ENCODE assay signal across 18 cellular contexts in the genomic region with DNA sequence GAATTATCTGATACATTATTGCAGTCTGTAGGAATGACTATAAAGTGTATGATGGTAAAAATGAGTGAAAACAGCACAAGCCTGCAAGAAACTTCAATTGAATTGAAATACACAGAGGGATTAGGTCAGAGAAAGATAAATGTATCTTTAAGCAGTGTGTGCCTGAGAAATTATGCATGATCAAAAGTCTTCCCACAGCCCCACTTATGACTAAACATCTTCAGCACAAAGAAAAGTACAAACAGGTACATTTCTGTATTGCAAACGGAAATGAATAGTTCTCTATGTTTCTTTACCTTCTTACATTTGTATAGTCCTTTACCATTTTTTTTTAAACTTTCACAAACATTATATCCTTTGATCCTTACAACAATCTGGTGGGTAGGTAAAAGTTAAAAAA.
DNase-seq lines count a peak whose midpoint lies in the region; ATAC-seq, FAIRE-seq and TF ChIP-seq lines count a peak whose summit lies in the region.
"Had no signal": no experiment of that assay in that cellular context is flagged by ENCODE, and none has a peak within 500 bp of the region (broad histone marks: within the 10 kb centered on the region; RNA-seq: fewer than 3 reads in every experiment).

No MANE protein-coding gene starts in this region.

- ATAC-seq in GM23338 (no peak), GM19463 (IDR thresholded peaks at IDR 0.05; ENCODE audit: unreplicated experiment) (no peak), GM21528 (IDR thresholded peaks at IDR 0.05; ENCODE audit: low FRiP score, unreplicated experiment) (no peak)
- ATAC-seq: HCT116 had no signal

- H3K9me2 ChIP-seq in GM23338 (ENCODE audit: insufficient read depth) = no peaks in the 10 kb centered on the region; the same call in 1 of the 2 replicates

- no peaks in the 10 kb centered on the region for H3K4me1 Mint-ChIP-seq in GM23338
- H3K4me1 Mint-ChIP-seq: H9 had no signal

- no peaks in the 10 kb centered on the region for H4K20me1 ChIP-seq in GM23338 (replicated peaks; ENCODE audit: insufficient read depth)

- H3K4me3 ChIP-seq in GM23338 (no peak overlapping the region), bronchial epithelial cell (ENCODE audit: low read depth, low read length) (no peak overlapping the region)
- H3K4me3 ChIP-seq: GM23248 had no signal

- H3K36me3 Mint-ChIP-seq in GM23338 (ENCODE audit: low read depth) = no peaks in the 10 kb centered on the region
- H3K36me3 Mint-ChIP-seq: CD4-positive, alpha-beta memory T cell had no signal

- TF ChIP-seq CTCF in GM23338 (conservative IDR thresholded peaks at IDR 0.05; ENCODE audit: low read depth in 2 of 2) (no peak), VCaP (conservative IDR thresholded peaks at IDR 0.05) (no peak), bronchial epithelial cell (IDR thresholded peaks at IDR 0.05; ENCODE audit: insufficient read depth, low read length, severe bottlenecking) (no peak)

- H3K27ac ChIP-seq in GM23338 (ENCODE audit: low read depth) (no peak overlapping the region), VCaP (peak overlapping the region; percentile 13; the same call in 1 of the 2 replicates)
- H3K27ac ChIP-seq: GM23248 had no signal

- H3K79me2 ChIP-seq in GM23338 (replicated peaks; ENCODE audit: insufficient read depth) = no peaks in the 10 kb centered on the region

- H3F3A ChIP-seq in GM23338 (replicated peaks; ENCODE audit: low read depth) = no peaks in the 10 kb centered on the region

- H3K36me3 ChIP-seq in GM23338 (ENCODE audit: insufficient read depth) = no peaks in the 10 kb centered on the region
- H3K36me3 ChIP-seq in bronchial epithelial cell (ENCODE audit: control insufficient read depth, insufficient read depth, low read length) = no peaks in the 10 kb centered on the region

- H3K27ac Mint-ChIP-seq in GM23338 = no peak overlapping the region
- H3K27ac Mint-ChIP-seq: CD4-positive, alpha-beta memory T cell; H9 had no signal

- H3K4me1 ChIP-seq in GM23338 (ENCODE audit: insufficient read depth) = no peaks in the 10 kb centered on the region

- no peaks in the 10 kb centered on the region for H3K9me3 Mint-ChIP-seq in GM23338
- H3K9me3 Mint-ChIP-seq: H9 had no signal

- no peak overlapping the region for H3K4me2 ChIP-seq in GM23338

- H3K4me3 Mint-ChIP-seq in GM23338 = no peak overlapping the region
- H3K4me3 Mint-ChIP-seq: CD4-positive, alpha-beta memory T cell; H9 had no signal

- no peaks in the 10 kb centered on the region for H3K27me3 Mint-ChIP-seq in GM23338 (ENCODE audit: insufficient read depth, low read depth, poor library complexity)

- H3K27me3 ChIP-seq in GM23338 (ENCODE audit: insufficient read depth) (no peaks in the 10 kb centered on the region), bronchial epithelial cell (ENCODE audit: control insufficient read depth, insufficient read depth, low read length) (no peaks in the 10 kb centered on the region)

- FAIRE-seq in bronchial epithelial cell (lab: Jason Lieb, UNC) = no peak
- FAIRE-seq: GM12891, GM18507 had no signal

- no peak for DNase-seq in GM23338 (ENCODE audit: low spot score)
- peak; percentile 28 for DNase-seq in bronchial epithelial cell (ENCODE audit: low read depth)
- no peak for DNase-seq in NOMO-1 treated with DMSO at 0.1 percent for 48 hours (lab: John Stamatoyannopoulos, UW; ENCODE audit: unreplicated experiment)
- DNase-seq: C1 segment of cervical spinal cord; Calu3; CD4-positive, alpha-beta memory T cell; COR-L47; DMS53; DMS79 treated with DMSO at 0.1 percent for 48 hours; GF-D8; GM23248 had no signal

- H2AFZ ChIP-seq in GM23338 = peak overlapping the region; percentile 44; the same call in 1 of the 2 replicates
- H2AFZ ChIP-seq: GM23248 had no signal

TF ChIP-seq in GM23338, 12 proteins besides CTCF, POLR2A, EP300 and RAD21 (continues in another document):
- TF ChIP-seq NANOG (IDR thresholded peaks at IDR 0.05; ENCODE audit: borderline replicate concordance) (no peak), ZNF114 (CRISPR knock-in tag; IDR thresholded peaks at IDR 0.05) (no peak), POLR2AphosphoS5 (IDR thresholded peaks at IDR 0.05; ENCODE audit: low read depth) (no peak), EZH2phosphoT487 (IDR thresholded peaks at IDR 0.05; ENCODE audit: unreplicated experiment) (no peak), ZNF331 (CRISPR knock-in tag; IDR thresholded peaks at IDR 0.05; ENCODE audit: low read depth) (no peak), CREB1 (CRISPR knock-in tag; IDR thresholded peaks at IDR 0.05; ENCODE audit: low read depth) (no peak)
- TF ChIP-seq, protein P1, sequence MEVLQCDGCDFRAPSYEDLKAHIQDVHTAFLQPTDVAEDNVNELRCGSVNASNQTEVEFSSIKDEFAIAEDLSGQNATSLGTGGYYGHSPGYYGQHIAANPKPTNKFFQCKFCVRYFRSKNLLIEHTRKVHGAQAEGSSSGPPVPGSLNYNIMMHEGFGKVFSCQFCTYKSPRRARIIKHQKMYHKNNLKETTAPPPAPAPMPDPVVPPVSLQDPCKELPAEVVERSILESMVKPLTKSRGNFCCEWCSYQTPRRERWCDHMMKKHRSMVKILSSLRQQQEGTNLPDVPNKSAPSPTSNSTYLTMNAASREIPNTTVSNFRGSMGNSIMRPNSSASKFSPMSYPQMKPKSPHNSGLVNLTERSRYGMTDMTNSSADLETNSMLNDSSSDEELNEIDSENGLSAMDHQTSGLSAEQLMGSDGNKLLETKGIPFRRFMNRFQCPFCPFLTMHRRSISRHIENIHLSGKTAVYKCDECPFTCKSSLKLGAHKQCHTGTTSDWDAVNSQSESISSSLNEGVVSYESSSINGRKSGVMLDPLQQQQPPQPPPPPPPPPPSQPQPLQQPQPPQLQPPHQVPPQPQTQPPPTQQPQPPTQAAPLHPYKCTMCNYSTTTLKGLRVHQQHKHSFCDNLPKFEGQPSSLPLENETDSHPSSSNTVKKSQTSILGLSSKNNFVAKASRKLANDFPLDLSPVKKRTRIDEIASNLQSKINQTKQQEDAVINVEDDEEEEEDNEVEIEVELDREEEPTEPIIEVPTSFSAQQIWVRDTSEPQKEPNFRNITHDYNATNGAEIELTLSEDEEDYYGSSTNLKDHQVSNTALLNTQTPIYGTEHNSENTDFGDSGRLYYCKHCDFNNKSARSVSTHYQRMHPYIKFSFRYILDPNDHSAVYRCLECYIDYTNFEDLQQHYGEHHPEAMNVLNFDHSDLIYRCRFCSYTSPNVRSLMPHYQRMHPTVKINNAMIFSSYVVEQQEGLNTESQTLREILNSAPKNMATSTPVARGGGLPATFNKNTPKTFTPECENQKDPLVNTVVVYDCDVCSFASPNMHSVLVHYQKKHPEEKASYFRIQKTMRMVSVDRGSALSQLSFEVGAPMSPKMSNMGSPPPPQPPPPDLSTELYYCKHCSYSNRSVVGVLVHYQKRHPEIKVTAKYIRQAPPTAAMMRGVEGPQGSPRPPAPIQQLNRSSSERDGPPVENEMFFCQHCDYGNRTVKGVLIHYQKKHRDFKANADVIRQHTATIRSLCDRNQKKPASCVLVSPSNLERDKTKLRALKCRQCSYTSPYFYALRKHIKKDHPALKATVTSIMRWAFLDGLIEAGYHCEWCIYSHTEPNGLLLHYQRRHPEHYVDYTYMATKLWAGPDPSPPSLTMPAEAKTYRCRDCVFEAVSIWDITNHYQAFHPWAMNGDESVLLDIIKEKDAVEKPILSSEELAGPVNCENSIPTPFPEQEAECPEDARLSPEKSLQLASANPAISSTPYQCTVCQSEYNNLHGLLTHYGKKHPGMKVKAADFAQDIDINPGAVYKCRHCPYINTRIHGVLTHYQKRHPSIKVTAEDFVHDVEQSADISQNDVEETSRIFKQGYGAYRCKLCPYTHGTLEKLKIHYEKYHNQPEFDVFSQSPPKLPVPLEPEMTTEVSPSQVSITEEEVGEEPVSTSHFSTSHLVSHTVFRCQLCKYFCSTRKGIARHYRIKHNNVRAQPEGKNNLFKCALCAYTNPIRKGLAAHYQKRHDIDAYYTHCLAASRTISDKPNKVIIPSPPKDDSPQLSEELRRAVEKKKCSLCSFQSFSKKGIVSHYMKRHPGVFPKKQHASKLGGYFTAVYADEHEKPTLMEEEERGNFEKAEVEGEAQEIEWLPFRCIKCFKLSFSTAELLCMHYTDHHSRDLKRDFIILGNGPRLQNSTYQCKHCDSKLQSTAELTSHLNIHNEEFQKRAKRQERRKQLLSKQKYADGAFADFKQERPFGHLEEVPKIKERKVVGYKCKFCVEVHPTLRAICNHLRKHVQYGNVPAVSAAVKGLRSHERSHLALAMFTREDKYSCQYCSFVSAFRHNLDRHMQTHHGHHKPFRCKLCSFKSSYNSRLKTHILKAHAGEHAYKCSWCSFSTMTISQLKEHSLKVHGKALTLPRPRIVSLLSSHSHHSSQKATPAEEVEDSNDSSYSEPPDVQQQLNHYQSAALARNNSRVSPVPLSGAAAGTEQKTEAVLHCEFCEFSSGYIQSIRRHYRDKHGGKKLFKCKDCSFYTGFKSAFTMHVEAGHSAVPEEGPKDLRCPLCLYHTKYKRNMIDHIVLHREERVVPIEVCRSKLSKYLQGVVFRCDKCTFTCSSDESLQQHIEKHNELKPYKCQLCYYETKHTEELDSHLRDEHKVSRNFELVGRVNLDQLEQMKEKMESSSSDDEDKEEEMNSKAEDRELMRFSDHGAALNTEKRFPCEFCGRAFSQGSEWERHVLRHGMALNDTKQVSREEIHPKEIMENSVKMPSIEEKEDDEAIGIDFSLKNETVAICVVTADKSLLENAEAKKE (CRISPR knock-in tag; IDR thresholded peaks at IDR 0.05) = no peak
- TF ChIP-seq, protein P2, sequence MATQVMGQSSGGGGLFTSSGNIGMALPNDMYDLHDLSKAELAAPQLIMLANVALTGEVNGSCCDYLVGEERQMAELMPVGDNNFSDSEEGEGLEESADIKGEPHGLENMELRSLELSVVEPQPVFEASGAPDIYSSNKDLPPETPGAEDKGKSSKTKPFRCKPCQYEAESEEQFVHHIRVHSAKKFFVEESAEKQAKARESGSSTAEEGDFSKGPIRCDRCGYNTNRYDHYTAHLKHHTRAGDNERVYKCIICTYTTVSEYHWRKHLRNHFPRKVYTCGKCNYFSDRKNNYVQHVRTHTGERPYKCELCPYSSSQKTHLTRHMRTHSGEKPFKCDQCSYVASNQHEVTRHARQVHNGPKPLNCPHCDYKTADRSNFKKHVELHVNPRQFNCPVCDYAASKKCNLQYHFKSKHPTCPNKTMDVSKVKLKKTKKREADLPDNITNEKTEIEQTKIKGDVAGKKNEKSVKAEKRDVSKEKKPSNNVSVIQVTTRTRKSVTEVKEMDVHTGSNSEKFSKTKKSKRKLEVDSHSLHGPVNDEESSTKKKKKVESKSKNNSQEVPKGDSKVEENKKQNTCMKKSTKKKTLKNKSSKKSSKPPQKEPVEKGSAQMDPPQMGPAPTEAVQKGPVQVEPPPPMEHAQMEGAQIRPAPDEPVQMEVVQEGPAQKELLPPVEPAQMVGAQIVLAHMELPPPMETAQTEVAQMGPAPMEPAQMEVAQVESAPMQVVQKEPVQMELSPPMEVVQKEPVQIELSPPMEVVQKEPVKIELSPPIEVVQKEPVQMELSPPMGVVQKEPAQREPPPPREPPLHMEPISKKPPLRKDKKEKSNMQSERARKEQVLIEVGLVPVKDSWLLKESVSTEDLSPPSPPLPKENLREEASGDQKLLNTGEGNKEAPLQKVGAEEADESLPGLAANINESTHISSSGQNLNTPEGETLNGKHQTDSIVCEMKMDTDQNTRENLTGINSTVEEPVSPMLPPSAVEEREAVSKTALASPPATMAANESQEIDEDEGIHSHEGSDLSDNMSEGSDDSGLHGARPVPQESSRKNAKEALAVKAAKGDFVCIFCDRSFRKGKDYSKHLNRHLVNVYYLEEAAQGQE (IDR thresholded peaks at IDR 0.05; ENCODE audit: unreplicated experiment) = no peak
